Comparison of ENCODE assay signal across 28 cellular contexts in the genomic region with DNA sequence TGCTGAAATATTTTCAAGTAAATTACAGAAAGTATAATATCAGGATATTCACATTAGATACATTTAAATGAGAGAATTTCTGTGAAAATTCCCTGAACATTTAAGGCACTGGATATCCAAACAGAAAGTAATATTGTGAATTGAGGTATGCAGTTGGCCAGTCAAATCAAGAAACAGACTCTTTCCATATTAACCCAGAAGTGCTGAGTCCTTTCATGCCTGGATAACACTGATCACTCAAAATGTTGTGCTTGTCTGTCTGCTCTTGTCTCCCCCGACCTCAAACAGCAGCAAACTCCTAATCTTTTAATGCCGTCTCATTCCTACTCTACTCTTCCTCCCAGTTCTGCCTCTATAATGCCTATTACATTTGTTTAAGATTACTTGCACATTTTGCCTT. TPM values are rescaled to one million over a fixed set of nuclear protein-coding genes. Genes with fewer than 3 reads are reported as not detected.
DNase-seq lines count a peak whose midpoint lies in the region; ATAC-seq, FAIRE-seq and TF ChIP-seq lines count a peak whose summit lies in the region.
"Had no signal": no experiment of that assay in that cellular context is flagged by ENCODE, and none has a peak within 500 bp of the region (broad histone marks: within the 10 kb centered on the region; RNA-seq: fewer than 3 reads in every experiment).

No MANE protein-coding gene starts in this region.

- H3K27ac Mint-ChIP-seq in endothelial cell (ENCODE audit: unreplicated experiment), result no peak overlapping the region
- H3K27ac Mint-ChIP-seq: activated CD4-positive, alpha-beta memory T cell treated with anti-CD3 and anti-CD28 coated beads, Interleukin-2, amount 10 ng/mL, durations not matched to agents 7 days and 5 days; CD4-positive, alpha-beta T cell; HFFc6 had no signal

- H3K4me3 Mint-ChIP-seq in endothelial cell (ENCODE audit: unreplicated experiment), result peak overlapping the region; percentile 33
- H3K4me3 Mint-ChIP-seq: activated CD4-positive, alpha-beta memory T cell treated with anti-CD3 and anti-CD28 coated beads, Interleukin-2, amount 10 ng/mL, durations not matched to agents 7 days and 5 days; CD4-positive, alpha-beta T cell; HFFc6 had no signal

- peaks cover 25% of the 10 kb centered on the region for H3K4me1 Mint-ChIP-seq in endothelial cell (ENCODE audit: unreplicated experiment)
- H3K4me1 Mint-ChIP-seq: activated CD4-positive, alpha-beta memory T cell treated with anti-CD3 and anti-CD28 coated beads, Interleukin-2, amount 10 ng/mL, durations not matched to agents 7 days and 5 days had no signal

- ATAC-seq in GM19463 (IDR thresholded peaks at IDR 0.05; ENCODE audit: unreplicated experiment), result peak; percentile 75
- ATAC-seq in HG03060 (IDR thresholded peaks at IDR 0.05; ENCODE audit: low read depth, unreplicated experiment), result peak; percentile 49
- ATAC-seq in HG02588 (IDR thresholded peaks at IDR 0.05; ENCODE audit: unreplicated experiment), result no peak
- ATAC-seq: psoas muscle; SK-N-SH treated with all-trans-retinoic acid at 6 μM for 48 hours; stimulated activated naive CD8-positive, alpha-beta T cell treated with anti-CD3 and anti-CD28 coated beads, Interleukin-15, Interleukin-2, amounts not matched to agents 100 U/mL and 50 U/mL, for 24 hours had no signal

- no peak for DNase-seq in GM18507 (ENCODE audit: extremely low spot score, insufficient read length, low read depth)
- no peak for DNase-seq in endothelial cell (ENCODE audit: low spot score)
- DNase-seq in NCI-H526 treated with DMSO at 0.1 percent for 48 hours (lab: John Stamatoyannopoulos, UW), result no peak
- DNase-seq in amniotic stem cell (lab: John Stamatoyannopoulos, UW), result no peak
- DNase-seq in dermis blood vessel endothelial cell, result no peak
- DNase-seq: activated CD4-positive, alpha-beta memory T cell treated with anti-CD3 and anti-CD28 coated beads, Interleukin-2, amount 10 ng/mL, durations not matched to agents 7 days and 5 days; activated CD4-positive, CD25-positive, alpha-beta regulatory T cell; activated gamma-delta T cell; activated T-cell treated with anti-CD3 and anti-CD28 coated beads for 4 hours; CD4-positive, alpha-beta T cell; cortex of kidney; DMS153; GDM1; HFFc6; left ventricle myocardium inferior; NCI-H510A treated with DMSO at 0.1 percent for 48 hours; psoas muscle; stimulated activated CD4-positive, alpha-beta T cell treated with anti-CD3 and anti-CD28 coated beads, Interleukin-2, amount 100 ng/mL, for 24 hours; stimulated activated naive CD8-positive, alpha-beta T cell treated with anti-CD3 and anti-CD28 coated beads, Interleukin-15, Interleukin-2, amounts not matched to agents 100 U/mL and 50 U/mL, for 24 hours; T1000; thyroid gland had no signal

- peak; percentile 55 for FAIRE-seq in GM18507 (lab: Jason Lieb, UNC)
- FAIRE-seq: bronchial epithelial cell, endothelial cell of umbilical vein, GM12892 had no signal

- peaks cover 20% of the 10 kb centered on the region for H3K36me3 Mint-ChIP-seq in endothelial cell (ENCODE audit: low read depth, unreplicated experiment)

- H3K27me3 Mint-ChIP-seq in endothelial cell (ENCODE audit: unreplicated experiment), result peaks cover 11% of the 10 kb centered on the region
- H3K27me3 Mint-ChIP-seq: activated CD4-positive, alpha-beta memory T cell treated with anti-CD3 and anti-CD28 coated beads, Interleukin-2, amount 10 ng/mL, durations not matched to agents 7 days and 5 days had no signal

- TF ChIP-seq CTCF in endothelial cell (IDR thresholded peaks at IDR 0.05; ENCODE audit: unreplicated experiment), result no peak

- no peaks in the 10 kb centered on the region for H3K9me3 Mint-ChIP-seq in endothelial cell (ENCODE audit: unreplicated experiment)
- H3K9me3 Mint-ChIP-seq: activated CD4-positive, alpha-beta memory T cell treated with anti-CD3 and anti-CD28 coated beads, Interleukin-2, amount 10 ng/mL, durations not matched to agents 7 days and 5 days; CD4-positive, alpha-beta T cell; HFFc6 had no signal

RNA-seq across cellular contexts. Expression of a gene that starts 51.2 kb away (rescaled TPM):
- total RNA-seq in endothelial cell (ENCODE audit: unreplicated experiment), result 25.5 TPM
- total RNA-seq in dermis blood vessel endothelial cell, result 76.6 and 83.4 TPM in 2 replicates
